In genomic region chr13:102693250-102693649, GRCh38 we compare ENCODE assay signal across 27 cellular contexts. TPM values are rescaled to one million over a fixed set of nuclear protein-coding genes. Genes with fewer than 3 reads are reported as not detected.
"Had no signal": no experiment of that assay in that cellular context is flagged by ENCODE, and none has a peak within 500 bp of the region (broad histone marks: within the 10 kb centered on the region; RNA-seq: fewer than 3 reads in every experiment).

No MANE protein-coding gene starts in this region.

- H3K4me3 ChIP-seq: coronary artery, left ventricle myocardium inferior, lung, mucosa of descending colon, thoracic aorta had no signal

- H3K36me3 Mint-ChIP-seq: stimulated activated effector memory CD8-positive, alpha-beta T cell treated with anti-CD3 and anti-CD28 coated beads, Interleukin-12 subunit alpha, Interleukin-12 subunit beta, amount 100 ng/mL, for 72 hours had no signal

- H3K27ac ChIP-seq: coronary artery, left ventricle myocardium inferior, neutrophil, thoracic aorta had no signal

- H3K4me1 Mint-ChIP-seq: activated CD4-positive, alpha-beta T cell treated with anti-CD3 and anti-CD28 coated beads for 36 hours; stimulated activated effector memory CD8-positive, alpha-beta T cell treated with anti-CD3 and anti-CD28 coated beads, Interleukin-12 subunit alpha, Interleukin-12 subunit beta, amount 100 ng/mL, for 72 hours had no signal

- H3K27ac Mint-ChIP-seq: activated CD4-positive, alpha-beta T cell treated with anti-CD3 and anti-CD28 coated beads for 36 hours; activated naive CD4-positive, alpha-beta T cell treated with anti-CD3 and anti-CD28 coated beads, Interleukin-2, amount 50 U/mL, for 72 hours; activated T-cell treated with anti-CD3 and anti-CD28 coated beads, Interleukin-2, amount 50 U/mL, for 72 hours; natural killer cell treated with Interleukin-12 subunit alpha and Interleukin-12 subunit beta and Interleukin-15 and Interleukin-18, amount 100 ng/mL, for 72 hours; stimulated activated effector memory CD8-positive, alpha-beta T cell treated with anti-CD3 and anti-CD28 coated beads, Interleukin-12 subunit alpha, Interleukin-12 subunit beta, amount 100 ng/mL, for 72 hours; stimulated activated naive CD8-positive, alpha-beta T cell treated with anti-CD3 and anti-CD28 coated beads, Interleukin-15, Interleukin-2, amounts not matched to agents 100 ng/mL and 50 ng/mL, for 24 hours; T-helper 2 cell treated with Interferon-gamma antibody and Interleukin-4, amounts not matched to agents 5 μg/mL and 100 μg/mL, for 36 hours had no signal

- ATAC-seq: activated CD4-positive, alpha-beta T cell treated with anti-CD3 and anti-CD28 coated beads for 36 hours; activated naive CD4-positive, alpha-beta T cell treated with anti-CD3 and anti-CD28 coated beads, Interleukin-2, amount 50 U/mL, for 72 hours; activated T-cell treated with anti-CD3 and anti-CD28 coated beads, Interleukin-2, amount 50 U/mL, for 72 hours; mucosa of descending colon; natural killer cell treated with Interleukin-12 subunit alpha and Interleukin-12 subunit beta and Interleukin-15 and Interleukin-18, amount 100 ng/mL, for 72 hours; sciatic nerve; stimulated activated effector memory CD8-positive, alpha-beta T cell treated with anti-CD3 and anti-CD28 coated beads, Interleukin-12 subunit alpha, Interleukin-12 subunit beta, amount 100 ng/mL, for 72 hours had no signal

- H3K9me3 ChIP-seq: mucosa of descending colon, neutrophil, thoracic aorta had no signal

- H3K4me3 Mint-ChIP-seq: activated CD4-positive, alpha-beta T cell treated with anti-CD3 and anti-CD28 coated beads for 36 hours; activated T-cell treated with anti-CD3 and anti-CD28 coated beads, Interleukin-2, amount 50 U/mL, for 72 hours; central memory CD8-positive, alpha-beta T cell; natural killer cell treated with Interleukin-12 subunit alpha and Interleukin-12 subunit beta and Interleukin-15 and Interleukin-18, amount 100 ng/mL, for 72 hours; stimulated activated effector memory CD8-positive, alpha-beta T cell treated with anti-CD3 and anti-CD28 coated beads, Interleukin-12 subunit alpha, Interleukin-12 subunit beta, amount 100 ng/mL, for 72 hours; stimulated activated naive CD8-positive, alpha-beta T cell treated with anti-CD3 and anti-CD28 coated beads, Interleukin-15, Interleukin-2, amounts not matched to agents 100 ng/mL and 50 ng/mL, for 24 hours; T-helper 2 cell treated with Interferon-gamma antibody and Interleukin-4, amounts not matched to agents 5 μg/mL and 100 μg/mL, for 36 hours had no signal

- H3K36me3 ChIP-seq: left ventricle myocardium inferior, neutrophil, thoracic aorta had no signal

- H3K9me3 Mint-ChIP-seq: activated T-cell treated with anti-CD3 and anti-CD28 coated beads, Interleukin-2, amount 50 U/mL, for 72 hours; stimulated activated effector memory CD8-positive, alpha-beta T cell treated with anti-CD3 and anti-CD28 coated beads, Interleukin-12 subunit alpha, Interleukin-12 subunit beta, amount 100 ng/mL, for 72 hours; stimulated activated naive CD8-positive, alpha-beta T cell treated with anti-CD3 and anti-CD28 coated beads, Interleukin-15, Interleukin-2, amounts not matched to agents 100 ng/mL and 50 ng/mL, for 24 hours; T-helper 2 cell treated with Interferon-gamma antibody and Interleukin-4, amounts not matched to agents 5 μg/mL and 100 μg/mL, for 36 hours had no signal

- DNase-seq: activated CD4-positive, alpha-beta T cell treated with anti-CD3 and anti-CD28 coated beads for 36 hours; activated CD4-positive, alpha-beta T cell treated with anti-CD3 and anti-CD28 coated beads, Interleukin-2, amount 50 U/mL, for 4 hours; activated CD4-positive, CD25-positive, alpha-beta regulatory T cell; activated naive CD4-positive, alpha-beta T cell; activated T-cell treated with anti-CD3 and anti-CD28 coated beads for 4 hours; activated T-cell treated with anti-CD3 and anti-CD28 coated beads, Interleukin-2, amount 50 U/mL, for 72 hours; anterior cingulate cortex; dorsolateral prefrontal cortex; effector memory CD4-positive, alpha-beta T cell; glutamatergic neuron; islet precursor cell; left ventricle myocardium inferior; mucosa of descending colon; small intestine; stimulated activated CD4-positive, alpha-beta T cell treated with anti-CD3 and anti-CD28 coated beads, Interleukin-4, amount 100 ng/mL, for 24 hours; trophoblast cell had no signal

RNA-seq across cellular contexts. Expression of gene METTL21C, which starts 1.6 kb away (rescaled TPM):
- polyA plus RNA-seq: lung, small intestine had no signal
